19 cellular contexts compared by ENCODE assay signal in the genomic region with DNA sequence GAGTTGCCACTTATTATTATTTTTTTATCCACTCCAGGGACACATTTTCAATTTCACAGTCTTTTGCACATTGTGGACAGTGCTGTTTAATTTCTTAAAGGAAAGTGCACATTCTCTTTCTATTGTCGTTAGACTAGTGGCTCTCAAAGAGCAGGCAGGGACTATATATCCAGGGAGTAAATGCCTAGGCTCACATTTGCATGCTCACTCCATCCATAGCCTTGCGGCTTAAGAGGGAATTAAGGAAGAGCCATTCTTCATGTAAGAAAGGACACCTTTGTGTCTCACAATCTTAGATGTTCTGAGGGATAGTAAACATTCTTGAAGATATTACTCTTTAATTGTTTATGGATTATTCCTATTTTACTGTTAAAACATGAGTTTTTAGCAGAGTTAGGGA.
A peak's percentile ranks its signal among the peaks of the same experiment; 100 is the strongest.
DNase-seq lines count a peak whose midpoint lies in the region; ATAC-seq and TF ChIP-seq lines count a peak whose summit lies in the region.
"Had no signal": no experiment of that assay in that cellular context is flagged by ENCODE, and none has a peak within 500 bp of the region (broad histone marks: within the 10 kb centered on the region; RNA-seq: fewer than 3 reads in every experiment).

No MANE protein-coding gene starts in this region.

- H3K4me2 ChIP-seq in osteoblast (ENCODE audit: insufficient read depth, low read length), result peak overlapping the region; percentile 12

- H3K4me3 ChIP-seq in ACC112 (ENCODE audit: low read depth, low read length) (peak overlapping the region; percentile 9; the same call in 1 of the 2 replicates), HAP-1 (no peak overlapping the region), osteoblast (ENCODE audit: insufficient read depth, low read length) (no peak overlapping the region)
- H3K4me3 ChIP-seq: GM23248, K562 had no signal

- in situ Hi-C loops in HAP-1 (cut with MboI; ENCODE audit: low sequenced_read_pairs), result no loop called here

- no peak for ATAC-seq in GM18867 (IDR thresholded peaks at IDR 0.05; ENCODE audit: unreplicated experiment)
- ATAC-seq: HCT116, K562 had no signal

- H4K20me1 ChIP-seq in osteoblast (ENCODE audit: insufficient read depth, low read length), result no peaks in the 10 kb centered on the region

- peak; percentile 53 to 80 for DNase-seq in HAP-1 (ENCODE audit: low spot score in 2 of 2)
- DNase-seq in amniotic epithelial cell (ENCODE audit: low read depth), result peak; percentile 13
- no peak for DNase-seq in osteoblast (ENCODE audit: insufficient read length, low spot score, missing footprints)
- DNase-seq in stimulated activated CD4-positive, alpha-beta T cell treated with anti-CD3 and anti-CD28 coated beads, Interleukin-4, amount 100 ng/mL, for 1 hour, result no peak
- no peak for DNase-seq in putamen (ENCODE audit: low spot score)
- DNase-seq: AML-193, Caco-2, DMS153, GDM1, NCI-H187, NCI-H524, NCI-H82 had no signal

- H3K9me3 ChIP-seq in HAP-1 (no peaks in the 10 kb centered on the region), osteoblast (ENCODE audit: low read depth, low read length) (no peaks in the 10 kb centered on the region)
- H3K9me3 ChIP-seq: Caco-2 had no signal

- H3K79me2 ChIP-seq in ACC112 (ENCODE audit: control insufficient read depth, insufficient read depth, low read length, unreplicated experiment) (peaks cover 4% of the 10 kb centered on the region), osteoblast (ENCODE audit: insufficient read depth, low read length) (no peaks in the 10 kb centered on the region)

- TF ChIP-seq CTCF in osteoblast (IDR thresholded peaks at IDR 0.05; ENCODE audit: extremely low read depth, low read depth, low read length), result no peak

- H3K27me3 ChIP-seq in ACC112 (ENCODE audit: insufficient read depth, low read length), result no peaks in the 10 kb centered on the region
- H3K27me3 ChIP-seq in HAP-1 (ENCODE audit: low read depth), result no peaks in the 10 kb centered on the region
- no peaks in the 10 kb centered on the region for H3K27me3 ChIP-seq in osteoblast (ENCODE audit: insufficient read depth, low read length)

- H3K4me1 ChIP-seq in ACC112 (ENCODE audit: control insufficient read depth, insufficient read depth, low read length, unreplicated experiment), result peaks cover 60% of the 10 kb centered on the region
- H3K4me1 ChIP-seq in HAP-1, result peaks cover 40% of the 10 kb centered on the region
- peaks cover 29% of the 10 kb centered on the region for H3K4me1 ChIP-seq in osteoblast (ENCODE audit: insufficient read depth, low read length)

- H2AFZ ChIP-seq in ACC112 (ENCODE audit: low read length, unreplicated experiment) (peak overlapping the region; percentile 51), osteoblast (ENCODE audit: low read length) (no peak overlapping the region)
- H2AFZ ChIP-seq: GM23248 had no signal

- H3K27ac ChIP-seq in ACC112 (ENCODE audit: low read depth, low read length) (peak overlapping the region; percentile 82), osteoblast (ENCODE audit: low read depth, low read length) (peak overlapping the region; percentile 6)
- H3K27ac ChIP-seq: C4-2B, GM23248, RWPE1 had no signal

- H3K36me3 ChIP-seq in ACC112 (ENCODE audit: insufficient read depth, low read length), result no peaks in the 10 kb centered on the region
- no peaks in the 10 kb centered on the region for H3K36me3 ChIP-seq in HAP-1 (replicated peaks)
- H3K36me3 ChIP-seq in osteoblast (ENCODE audit: insufficient read depth, low read length), result no peaks in the 10 kb centered on the region

Comparison
In these comparisons a context has a peak if more than half of its experiments do, and no peak if none do; other contexts are left out.
1. DNase-seq: peak in HAP-1 (2 of 2) and amniotic epithelial cell (single experiment); none in osteoblast (single experiment), stimulated activated CD4-positive, alpha-beta T cell treated with anti-CD3 and anti-CD28 coated beads, Interleukin-4, amount 100 ng/mL, for 1 hour (single experiment) and putamen (single experiment).